In the genomic region with DNA sequence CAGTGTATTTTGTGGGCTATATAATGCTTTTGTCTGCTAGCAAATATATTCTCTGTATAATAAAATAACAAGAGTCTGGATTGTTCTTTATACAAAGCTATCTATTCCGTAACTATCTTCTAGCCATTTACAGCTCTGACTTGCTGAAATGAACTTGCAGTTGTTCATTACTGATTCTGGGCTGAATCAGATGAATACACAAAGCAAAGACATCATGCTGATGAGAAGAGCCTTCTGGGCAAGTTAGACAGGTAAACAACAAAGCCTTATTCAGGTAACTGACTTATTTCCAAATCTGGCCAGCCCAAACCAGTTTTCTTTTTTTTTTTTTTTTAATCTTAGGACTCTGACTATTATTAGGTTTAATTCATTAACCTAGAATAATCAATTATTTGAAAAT, we compare ENCODE assay signal across 18 cellular contexts.
DNase-seq lines count a peak whose midpoint lies in the region; ATAC-seq, FAIRE-seq and TF ChIP-seq lines count a peak whose summit lies in the region.
"Had no signal": no experiment of that assay in that cellular context is flagged by ENCODE, and none has a peak within 500 bp of the region (broad histone marks: within the 10 kb centered on the region; RNA-seq: fewer than 3 reads in every experiment).

No MANE protein-coding gene starts in this region.

- ATAC-seq in HG02571 (IDR thresholded peaks at IDR 0.05; ENCODE audit: unreplicated experiment): no peak
- ATAC-seq in T-helper 17 cell: no peak
- ATAC-seq: HCT116, Panc1, Right ventricle myocardium inferior, SK-N-SH treated with all-trans-retinoic acid at 6 μM for 48 hours had no signal

- H3K27ac ChIP-seq in VCaP (peak overlapping the region; percentile 50), epithelial cell of prostate (peak overlapping the region; percentile 61)
- H3K27ac ChIP-seq: C4-2B had no signal

- H3K9me3 ChIP-seq in T-helper 17 cell (ENCODE audit: control insufficient read depth, low read length, poor library complexity, severe bottlenecking): no peaks in the 10 kb centered on the region

- H3K27me3 Mint-ChIP-seq in T-helper 17 cell: no peaks in the 10 kb centered on the region
- H3K27me3 Mint-ChIP-seq in chondrocyte (ENCODE audit: low read depth): no peaks in the 10 kb centered on the region

- no peak for TF ChIP-seq CTCF in VCaP (conservative IDR thresholded peaks at IDR 0.05)
- TF ChIP-seq CTCF in chondrocyte (IDR thresholded peaks at IDR 0.05): no peak

- H3K27ac Mint-ChIP-seq in T-helper 17 cell (no peak overlapping the region), chondrocyte (ENCODE audit: unreplicated experiment) (no peak overlapping the region)

- H3K9me3 Mint-ChIP-seq in chondrocyte (ENCODE audit: low read depth): peaks cover 2% of the 10 kb centered on the region

- H3K4me1 Mint-ChIP-seq in T-helper 17 cell: no peaks in the 10 kb centered on the region
- H3K4me1 Mint-ChIP-seq in chondrocyte (ENCODE audit: low read depth): no peaks in the 10 kb centered on the region

- no peak for FAIRE-seq in RCC 7860 (lab: Jason Lieb, UNC)

- H3K36me3 Mint-ChIP-seq in T-helper 17 cell (ENCODE audit: low read depth): no peaks in the 10 kb centered on the region
- H3K36me3 Mint-ChIP-seq in chondrocyte (ENCODE audit: low read depth): peaks cover 2% of the 10 kb centered on the region

- peak; percentile 35 for DNase-seq in SIG-M5 treated with dmso at 0.1 percent for 504 hours (lab: John Stamatoyannopoulos, UW; ENCODE audit: unreplicated experiment)
- DNase-seq in SIG-M5 (lab: John Stamatoyannopoulos, UW): no peak
- DNase-seq in epithelial cell of prostate (ENCODE audit: low read depth, low spot score): peak; percentile 53
- no peak for DNase-seq in T-helper 17 cell
- DNase-seq in RCC 7860 (ENCODE audit: low spot score): no peak
- DNase-seq in chondrocyte (ENCODE audit: low spot score): no peak
- DNase-seq: Karpas-422, NCI-H1105 treated with DMSO at 0.1 percent for 48 hours, NCI-H1930, NCI-H2171 treated with DMSO at 0.1 percent for 48 hours, T-helper 1 cell had no signal

- H3K4me3 Mint-ChIP-seq in T-helper 17 cell (no peak overlapping the region), chondrocyte (ENCODE audit: unreplicated experiment) (no peak overlapping the region)

Comparison
In these comparisons a context has a peak if more than half of its experiments do, and no peak if none do; other contexts are left out.
1. DNase-seq: peak in SIG-M5 treated with dmso at 0.1 percent for 504 hours (single experiment) and epithelial cell of prostate (single experiment); none in SIG-M5 (single experiment), T-helper 17 cell (0 of 3), RCC 7860 (single experiment) and chondrocyte (single experiment).